In the genomic region with DNA sequence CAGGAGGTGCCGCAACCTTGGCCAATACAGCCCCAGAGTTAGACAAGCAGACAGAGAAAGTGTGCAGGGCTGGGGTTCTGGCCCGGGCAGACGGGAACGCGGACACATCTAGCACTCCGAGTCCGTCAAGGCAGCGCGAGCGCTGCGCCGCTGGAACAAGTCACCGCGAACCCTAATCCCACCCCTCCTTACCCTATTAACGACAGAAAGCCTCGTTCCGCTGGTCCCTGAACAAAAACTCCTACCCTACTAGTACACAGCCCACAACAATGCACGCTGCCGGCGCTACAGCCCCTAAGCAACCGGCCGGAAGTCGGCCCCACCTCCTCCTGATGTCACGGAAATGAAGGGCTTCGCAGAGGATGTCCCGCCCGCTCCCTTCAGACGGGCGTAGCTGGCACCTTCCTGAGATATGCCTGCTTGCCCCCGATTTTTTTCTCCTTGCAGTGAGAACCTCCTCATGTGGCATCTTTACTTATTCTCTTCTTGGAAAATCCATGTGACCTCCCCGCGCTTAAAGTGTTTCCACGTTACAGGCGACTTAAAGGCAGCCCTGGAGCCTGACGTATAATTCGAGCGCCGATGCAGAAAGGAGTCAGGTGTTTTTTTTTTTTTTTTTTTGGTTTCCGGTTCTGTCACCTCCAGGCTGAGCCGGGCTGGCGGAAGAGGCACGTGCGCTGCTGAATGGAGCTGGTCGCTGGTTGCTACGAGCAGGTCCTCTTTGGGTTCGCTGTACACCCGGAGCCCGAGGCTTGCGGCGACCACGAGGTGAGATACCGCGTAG, we compare ENCODE assay signal across 8 cellular contexts. TPM values are rescaled to one million over a fixed set of nuclear protein-coding genes. Genes with fewer than 3 reads are reported as not detected.
DNase-seq lines count a peak whose midpoint lies in the region; ATAC-seq, FAIRE-seq and TF ChIP-seq lines count a peak whose summit lies in the region.

TSS of gene C6orf52 (minus strand) at position 315 of the 784 bp plus-strand sequence. CDS start 7,066 bp downstream, outside the sequence.
TSS of gene PAK1IP1 (plus strand) at position 671 of the 784 bp plus-strand sequence. CDS start at position 685, 14 bp downstream.

- H3K4me3 ChIP-seq in BE2C (ENCODE audit: low read depth, low read length) (peak within 1 kb of the TSS; percentile 99), choroid plexus epithelial cell (ENCODE audit: low read depth, low read length) (peak within 1 kb of the TSS; percentile 98)

- ATAC-seq in HG03442 (IDR thresholded peaks at IDR 0.05; ENCODE audit: unreplicated experiment) = peak; percentile 98
- peak; percentile 97 for ATAC-seq in activated CD4-positive, alpha-beta T cell treated with anti-CD3 and anti-CD28 coated beads for 36 hours

- H3K27me3 Mint-ChIP-seq in activated CD4-positive, alpha-beta T cell treated with anti-CD3 and anti-CD28 coated beads for 36 hours = no peaks in the 10 kb centered on the region

- H3K4me1 ChIP-seq in BE2C = no peaks in the 10 kb centered on the region

- H3K9me3 ChIP-seq in BE2C = no peaks in the 10 kb centered on the region

- H3K27me3 ChIP-seq in BE2C = no peaks in the 10 kb centered on the region

- H3K9me3 Mint-ChIP-seq in activated CD4-positive, alpha-beta T cell treated with anti-CD3 and anti-CD28 coated beads for 36 hours (ENCODE audit: low read depth) = no peaks in the 10 kb centered on the region

- peaks cover 8% of the 10 kb centered on the region for H3K36me3 ChIP-seq in BE2C

- peak; percentile 91 for FAIRE-seq in GM19239 (lab: Jason Lieb, UNC)

- peak within 1 kb of the TSS; percentile 93 for H3K4me3 Mint-ChIP-seq in activated CD4-positive, alpha-beta T cell treated with anti-CD3 and anti-CD28 coated beads for 36 hours

- POLR2A ChIA-PET in activated CD4-positive, alpha-beta T cell treated with anti-CD3 and anti-CD28 coated beads for 36 hours (lab: Charles Lee) = interaction anchor here (0.6 to 2.5 kb wide), 11 partner anchors 11 to 1554 kb away, joined by 3 to 29 read pairs (median 5); partner anchors contain the start of genes SMIM13, TMEM14B and TMEM14C

- CTCF ChIA-PET in activated CD4-positive, alpha-beta T cell treated with anti-CD3 and anti-CD28 coated beads for 36 hours (lab: Charles Lee) = interaction anchor here (1.0 to 1.5 kb wide), 7 partner anchors 12 to 183 kb away, joined by 3 to 7 read pairs (median 5); partner anchors contain the start of gene TMEM14B

- peak within 1 kb of the TSS; percentile 100 for H3K27ac Mint-ChIP-seq in activated CD4-positive, alpha-beta T cell treated with anti-CD3 and anti-CD28 coated beads for 36 hours

- peaks cover 38% of the 10 kb centered on the region for H3K36me3 Mint-ChIP-seq in activated CD4-positive, alpha-beta T cell treated with anti-CD3 and anti-CD28 coated beads for 36 hours (ENCODE audit: low read depth)

- DNase-seq in BE2C (peak; percentile 91), GM19239 (ENCODE audit: insufficient read length, low spot score) (peak; percentile 70), NCI-H510A treated with DMSO at 0.1 percent for 48 hours (lab: John Stamatoyannopoulos, UW) (peak; percentile 85), choroid plexus epithelial cell (ENCODE audit: low read depth) (peak; percentile 95), kidney glomerular epithelial cell (lab: John Stamatoyannopoulos, UW) (peak; percentile 92)
- peak; percentile 95 for DNase-seq in activated CD4-positive, alpha-beta T cell treated with anti-CD3 and anti-CD28 coated beads for 36 hours
- DNase-seq in stimulated activated CD4-positive, alpha-beta T cell treated with anti-CD3 and anti-CD28 coated beads, Interleukin-15, amount 100 ng/mL, for 48 hours (ENCODE audit: low read depth in 2 of 2) = peak; percentile 89

- H3K4me1 Mint-ChIP-seq in activated CD4-positive, alpha-beta T cell treated with anti-CD3 and anti-CD28 coated beads for 36 hours = peaks cover 29% of the 10 kb centered on the region

- no peak for TF ChIP-seq CTCF in BE2C (IDR thresholded peaks at IDR 0.05; ENCODE audit: low read depth, low read length)
- peak; percentile 7 for TF ChIP-seq CTCF in choroid plexus epithelial cell (conservative IDR thresholded peaks at IDR 0.05; ENCODE audit: low read depth, low read length)

- intact Hi-C loops in activated CD4-positive, alpha-beta T cell treated with anti-CD3 and anti-CD28 coated beads for 36 hours (cut with DNase I, micrococcal nuclease) = loop anchor here (1.0 to 10.0 kb wide), 12 partner anchors 25 to 540 kb away; partner anchors contain the start of genes TMEM14B (in 2 of the 2), TMEM14C (in 2 of the 2), MAK (in 1 of the 2) and NEDD9 (in 1 of the 2)

RNA-seq across cellular contexts. Expression of gene C6orf52, which starts in this region (rescaled TPM):
- 25.2 TPM for polyA plus RNA-seq in BE2C (2012; ENCODE audit: insufficient read depth, insufficient read length, low read depth)
- total RNA-seq in activated CD4-positive, alpha-beta T cell treated with anti-CD3 and anti-CD28 coated beads for 36 hours = 1 to 10 TPM; 1.2 to 2.4 TPM

RNA-seq across cellular contexts. Expression of gene PAK1IP1, which starts in this region (rescaled TPM):
- 50.2 TPM for polyA plus RNA-seq in BE2C (2012; ENCODE audit: insufficient read depth, insufficient read length, low read depth)
- total RNA-seq in activated CD4-positive, alpha-beta T cell treated with anti-CD3 and anti-CD28 coated beads for 36 hours = 10 to 100 TPM; 35.6 to 39.4 TPM

Comparison
In these comparisons a context has a peak if more than half of its experiments do, and no peak if none do; other contexts are left out.
1. Peak in every context shown above with its lines: DNase-seq, ATAC-seq and H3K4me3 ChIP-seq.